ENCODE assay signal across 12 cellular contexts in the genomic region with DNA sequence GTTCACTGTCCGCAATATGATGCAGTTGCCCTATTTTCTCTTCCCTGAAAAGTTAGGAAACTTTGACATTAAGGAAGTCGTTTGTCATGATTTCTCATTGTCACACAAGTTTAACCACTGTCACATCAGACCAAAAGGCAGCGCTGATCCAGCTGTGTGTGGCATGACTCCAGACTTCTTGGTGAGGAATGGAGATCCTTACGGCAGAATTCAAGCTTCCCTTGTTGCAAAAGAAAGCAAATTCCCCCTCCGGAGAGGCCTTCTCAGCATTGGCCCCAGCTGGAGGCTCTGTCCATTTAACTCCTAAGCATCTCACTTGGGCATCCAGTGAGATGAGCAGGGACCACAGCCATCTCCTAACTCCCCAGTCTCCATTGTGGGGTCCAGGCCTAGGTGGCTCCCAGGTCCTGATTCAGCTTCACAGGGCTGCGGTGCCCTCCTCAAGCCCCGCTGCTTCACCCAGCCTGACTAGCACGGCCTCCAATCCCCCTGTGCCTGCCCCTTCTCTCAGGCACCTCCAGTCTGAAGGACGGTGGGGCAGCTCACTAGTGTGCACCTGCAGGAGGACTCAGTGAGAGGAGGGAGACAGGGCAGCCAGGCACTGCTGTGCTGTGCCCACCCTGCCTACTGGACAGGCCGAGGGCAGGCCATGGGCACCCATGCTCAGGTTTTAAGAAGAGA.
DNase-seq lines count a peak whose midpoint lies in the region; ATAC-seq and TF ChIP-seq lines count a peak whose summit lies in the region.
"Had no signal": no experiment of that assay in that cellular context is flagged by ENCODE, and none has a peak within 500 bp of the region (broad histone marks: within the 10 kb centered on the region; RNA-seq: fewer than 3 reads in every experiment).

No MANE protein-coding gene starts in this region.

- in situ Hi-C loops in GM23248 (cut with MboI) (no loop called here), brain microvascular endothelial cell (cut with HindIII; ENCODE audit: low pct_ligation_motif_present, low sequenced_read_pairs) (no loop called here)

- ATAC-seq in mucosa of descending colon (no peak), HG02973 (IDR thresholded peaks at IDR 0.05; ENCODE audit: unreplicated experiment) (no peak), GM18907 (IDR thresholded peaks at IDR 0.05; ENCODE audit: unreplicated experiment) (no peak)

- peak overlapping the region; percentile 60 for H3K27ac ChIP-seq in GM23248
- peak overlapping the region; percentile 86 for H3K27ac ChIP-seq in brain microvascular endothelial cell
- peak overlapping the region; percentile 68 for H3K27ac ChIP-seq in layer of hippocampus (ENCODE audit: low read depth, low read length)
- H3K27ac ChIP-seq in smooth muscle cell (ENCODE audit: low read depth): peak overlapping the region; percentile 66
- H3K27ac ChIP-seq: KMS-11 had no signal

- intact Hi-C loops in mucosa of descending colon (cut with DNase I, micrococcal nuclease): no loop called here

- H3K27me3 ChIP-seq in GM23248 (replicated peaks; ENCODE audit: insufficient read depth) (no peaks in the 10 kb centered on the region), brain microvascular endothelial cell (replicated peaks) (no peaks in the 10 kb centered on the region), layer of hippocampus (ENCODE audit: control insufficient read depth, insufficient read depth, low read length) (no peaks in the 10 kb centered on the region), smooth muscle cell (ENCODE audit: low read depth) (no peaks in the 10 kb centered on the region)

- H3K79me2 ChIP-seq in GM23248 (ENCODE audit: insufficient read depth) (no peaks in the 10 kb centered on the region), smooth muscle cell (ENCODE audit: low read depth) (peaks cover 6% of the 10 kb centered on the region)

- no peak overlapping the region for H3K4me2 ChIP-seq in GM23248 (ENCODE audit: unreplicated experiment)
- peak overlapping the region; percentile 64 for H3K4me2 ChIP-seq in smooth muscle cell
- H3K4me2 ChIP-seq: KMS-11 had no signal

- DNase-seq in GM23248: peak; percentile 26
- DNase-seq in brain microvascular endothelial cell: no peak
- no peak for DNase-seq in smooth muscle cell (lab: John Stamatoyannopoulos, UW; ENCODE audit: unreplicated experiment)
- DNase-seq in mucosa of descending colon: no peak
- DNase-seq in superior temporal gyrus (ENCODE audit: extremely low spot score): no peak
- DNase-seq: activated T-cell treated with anti-CD3 and anti-CD28 coated beads for 4 hours; CD4-positive, CD25-positive, alpha-beta regulatory T cell; NCI-H187 treated with DMSO at 0.1 percent for 48 hours had no signal

- H3K36me3 ChIP-seq in GM23248 (ENCODE audit: low read depth) (no peaks in the 10 kb centered on the region), brain microvascular endothelial cell (replicated peaks) (no peaks in the 10 kb centered on the region), smooth muscle cell (ENCODE audit: low read depth) (no peaks in the 10 kb centered on the region), mucosa of descending colon (ENCODE audit: low read depth) (no peaks in the 10 kb centered on the region)

- H3K9me2 ChIP-seq in GM23248 (ENCODE audit: insufficient read depth): no peaks in the 10 kb centered on the region

- H3F3A ChIP-seq in GM23248 (ENCODE audit: insufficient read depth) (no peaks in the 10 kb centered on the region), smooth muscle cell (ENCODE audit: low read depth) (no peaks in the 10 kb centered on the region)

- no peak overlapping the region for H3K4me3 ChIP-seq in GM23248
- no peak overlapping the region for H3K4me3 ChIP-seq in brain microvascular endothelial cell (ENCODE audit: low read depth, low read length)
- H3K4me3 ChIP-seq in smooth muscle cell: no peak overlapping the region
- H3K4me3 ChIP-seq in mucosa of descending colon: no peak overlapping the region

- no peaks in the 10 kb centered on the region for H4K20me1 ChIP-seq in GM23248 (ENCODE audit: insufficient read depth)
- no peaks in the 10 kb centered on the region for H4K20me1 ChIP-seq in smooth muscle cell (ENCODE audit: low read depth)

- H3K9me3 ChIP-seq in GM23248 (ENCODE audit: low read depth) (no peaks in the 10 kb centered on the region), smooth muscle cell (replicated peaks; ENCODE audit: low read depth) (no peaks in the 10 kb centered on the region), mucosa of descending colon (no peaks in the 10 kb centered on the region)

- TF ChIP-seq CTCF in brain microvascular endothelial cell (IDR thresholded peaks at IDR 0.05; ENCODE audit: low read depth, low read length, missing control alignments): no peak
- TF ChIP-seq CTCF in smooth muscle cell (IDR thresholded peaks at IDR 0.05; ENCODE audit: borderline replicate concordance, insufficient read depth, poor library complexity, severe bottlenecking): no peak
- no peak for TF ChIP-seq CTCF in mucosa of descending colon (IDR thresholded peaks at IDR 0.05)

- H3K4me1 ChIP-seq in GM23248 (ENCODE audit: insufficient read depth) (peaks cover 4% of the 10 kb centered on the region; the same call in 1 of the 2 replicates), smooth muscle cell (ENCODE audit: low read depth) (peaks cover 3% of the 10 kb centered on the region), mucosa of descending colon (ENCODE audit: low read depth) (peaks cover 3% of the 10 kb centered on the region)

- WGBS in GM23248 (ENCODE audit: low coverage in 1 of 2, low lambda C conversion rate in 2 of 2, missing lambda C conversion rate in 2 of 2), 2 experiments: 69 to 75% methylated on average over 9 to 10 of the region's 10 CpGs
- WGBS in smooth muscle cell (ENCODE audit: low lambda C conversion rate): 73% methylated on average over 10 of the region's 10 CpGs

- H3K9ac ChIP-seq in GM23248 (peak overlapping the region; percentile 63), smooth muscle cell (ENCODE audit: low read depth) (no peak overlapping the region)
- H3K9ac ChIP-seq: KMS-11 had no signal

- H2AFZ ChIP-seq in GM23248 (peak overlapping the region; percentile 41), smooth muscle cell (ENCODE audit: low read depth) (peak overlapping the region; percentile 63)
